Comparison of ENCODE assay signal across 1 cellular context in the genomic region with DNA sequence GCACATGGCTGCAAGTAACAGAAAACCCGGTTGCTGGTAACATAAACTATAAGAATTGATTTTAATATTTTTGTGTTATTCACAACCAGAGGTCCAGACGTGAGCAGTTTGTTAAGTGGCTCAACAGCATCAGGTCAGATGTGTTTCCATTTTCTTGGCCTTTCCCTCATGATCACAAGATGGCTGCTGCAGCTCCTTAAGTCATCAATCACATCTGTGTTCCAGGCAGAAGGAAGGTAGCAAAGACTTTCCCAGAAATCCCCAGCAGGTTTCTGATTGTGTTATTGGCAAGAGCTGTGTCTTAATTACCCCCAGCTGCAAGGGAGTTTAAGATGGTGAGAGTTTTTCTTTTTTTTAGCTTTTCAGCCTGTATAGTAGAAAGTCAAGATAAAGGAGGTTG.
TF ChIP-seq lines count a peak whose summit lies in the region.

No MANE protein-coding gene starts in this region.

TF ChIP-seq in K562, 482 proteins besides CTCF, POLR2A, EP300 and RAD21 (continued from another document):
- TF ChIP-seq, protein P1, sequence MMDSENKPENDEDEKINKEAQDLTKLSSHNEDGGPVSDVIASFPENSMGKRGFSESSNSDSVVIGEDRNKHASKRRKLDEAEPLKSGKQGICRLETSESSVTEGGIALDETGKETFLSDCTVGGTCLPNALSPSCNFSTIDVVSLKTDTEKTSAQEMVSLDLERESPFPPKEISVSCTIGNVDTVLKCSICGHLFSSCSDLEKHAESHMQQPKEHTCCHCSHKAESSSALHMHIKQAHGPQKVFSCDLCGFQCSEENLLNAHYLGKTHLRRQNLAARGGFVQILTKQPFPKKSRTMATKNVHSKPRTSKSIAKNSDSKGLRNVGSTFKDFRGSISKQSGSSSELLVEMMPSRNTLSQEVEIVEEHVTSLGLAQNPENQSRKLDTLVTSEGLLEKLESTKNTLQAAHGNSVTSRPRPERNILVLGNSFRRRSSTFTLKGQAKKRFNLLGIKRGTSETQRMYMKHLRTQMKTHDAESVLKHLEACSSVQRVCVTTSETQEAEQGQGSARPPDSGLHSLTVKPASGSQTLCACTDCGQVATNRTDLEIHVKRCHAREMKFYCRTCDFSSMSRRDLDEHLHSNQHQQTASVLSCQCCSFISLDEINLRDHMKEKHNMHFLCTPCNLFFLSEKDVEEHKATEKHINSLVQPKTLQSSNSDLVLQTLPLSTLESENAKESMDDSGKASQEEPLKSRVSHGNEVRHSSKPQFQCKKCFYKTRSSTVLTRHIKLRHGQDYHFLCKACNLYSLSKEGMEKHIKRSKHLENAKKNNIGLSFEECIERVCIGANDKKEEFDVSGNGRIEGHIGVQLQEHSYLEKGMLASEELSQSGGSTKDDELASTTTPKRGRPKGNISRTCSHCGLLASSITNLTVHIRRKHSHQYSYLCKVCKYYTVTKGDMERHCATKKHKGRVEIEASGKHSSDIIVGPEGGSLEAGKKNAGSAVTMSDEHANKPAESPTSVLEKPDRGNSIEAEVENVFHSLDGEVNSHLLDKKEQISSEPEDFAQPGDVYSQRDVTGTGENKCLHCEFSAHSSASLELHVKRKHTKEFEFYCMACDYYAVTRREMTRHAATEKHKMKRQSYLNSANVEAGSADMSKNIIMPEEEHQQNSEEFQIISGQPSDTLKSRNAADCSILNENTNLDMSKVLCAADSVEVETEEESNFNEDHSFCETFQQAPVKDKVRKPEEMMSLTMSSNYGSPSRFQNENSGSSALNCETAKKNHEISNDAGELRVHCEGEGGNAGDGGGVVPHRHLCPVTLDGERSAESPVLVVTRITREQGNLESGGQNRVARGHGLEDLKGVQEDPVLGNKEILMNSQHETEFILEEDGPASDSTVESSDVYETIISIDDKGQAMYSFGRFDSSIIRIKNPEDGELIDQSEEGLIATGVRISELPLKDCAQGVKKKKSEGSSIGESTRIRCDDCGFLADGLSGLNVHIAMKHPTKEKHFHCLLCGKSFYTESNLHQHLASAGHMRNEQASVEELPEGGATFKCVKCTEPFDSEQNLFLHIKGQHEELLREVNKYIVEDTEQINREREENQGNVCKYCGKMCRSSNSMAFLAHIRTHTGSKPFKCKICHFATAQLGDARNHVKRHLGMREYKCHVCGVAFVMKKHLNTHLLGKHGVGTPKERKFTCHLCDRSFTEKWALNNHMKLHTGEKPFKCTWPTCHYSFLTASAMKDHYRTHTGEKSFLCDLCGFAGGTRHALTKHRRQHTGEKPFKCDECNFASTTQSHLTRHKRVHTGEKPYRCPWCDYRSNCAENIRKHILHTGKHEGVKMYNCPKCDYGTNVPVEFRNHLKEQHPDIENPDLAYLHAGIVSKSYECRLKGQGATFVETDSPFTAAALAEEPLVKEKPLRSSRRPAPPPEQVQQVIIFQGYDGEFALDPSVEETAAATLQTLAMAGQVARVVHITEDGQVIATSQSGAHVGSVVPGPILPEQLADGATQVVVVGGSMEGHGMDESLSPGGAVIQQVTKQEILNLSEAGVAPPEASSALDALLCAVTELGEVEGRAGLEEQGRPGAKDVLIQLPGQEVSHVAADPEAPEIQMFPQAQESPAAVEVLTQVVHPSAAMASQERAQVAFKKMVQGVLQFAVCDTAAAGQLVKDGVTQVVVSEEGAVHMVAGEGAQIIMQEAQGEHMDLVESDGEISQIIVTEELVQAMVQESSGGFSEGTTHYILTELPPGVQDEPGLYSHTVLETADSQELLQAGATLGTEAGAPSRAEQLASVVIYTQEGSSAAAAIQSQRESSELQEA (IDR thresholded peaks at IDR 0.05; ENCODE audit: low read depth) = no peak
TF ChIP-seq in K562: peak in this region for 1.
